8 cellular contexts compared by ENCODE assay signal in the genomic region with DNA sequence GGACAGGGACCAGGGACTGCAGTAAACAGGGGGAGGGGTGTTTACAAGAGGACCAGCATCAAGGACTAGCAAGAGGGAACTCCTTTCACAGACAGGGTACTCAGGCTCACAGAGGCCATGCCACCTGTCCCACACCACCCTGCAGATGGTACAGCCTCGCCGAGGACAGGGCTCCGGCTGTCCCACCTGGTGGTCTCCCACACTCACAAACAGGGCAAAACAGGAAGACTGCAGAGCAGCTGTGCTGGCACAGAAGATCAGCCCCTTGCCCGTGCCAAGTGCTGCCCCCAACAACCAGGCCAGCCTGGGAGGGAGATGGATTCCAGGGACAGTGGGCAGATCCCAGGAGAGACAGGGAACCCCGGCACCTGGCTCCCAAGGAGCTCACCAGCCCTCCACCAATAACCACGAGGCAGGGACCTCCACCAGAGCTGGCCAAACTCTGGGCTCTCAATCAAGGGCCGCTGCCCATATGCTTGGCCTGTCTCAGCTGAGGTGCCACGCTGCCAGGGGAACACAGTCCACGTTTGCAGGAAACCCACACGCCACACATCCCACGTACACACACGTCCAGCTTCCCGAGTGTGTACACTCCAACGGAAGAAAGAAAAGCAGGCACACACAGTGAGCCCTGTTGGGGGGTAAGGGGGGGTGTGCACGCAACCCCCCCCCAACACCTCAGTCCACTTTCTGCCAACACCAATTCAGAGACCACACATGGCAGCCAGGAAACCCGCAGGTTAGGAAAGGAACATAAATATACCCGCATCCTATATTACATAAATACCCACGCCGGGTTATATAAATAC.
DNase-seq lines count a peak whose midpoint lies in the region; ATAC-seq and TF ChIP-seq lines count a peak whose summit lies in the region.

No MANE protein-coding gene starts in this region.

- no peak for ATAC-seq in GM21825 (IDR thresholded peaks at IDR 0.05; ENCODE audit: unreplicated experiment)
- no peak for ATAC-seq in GM21737 (IDR thresholded peaks at IDR 0.05; ENCODE audit: unreplicated experiment)

- no peaks in the 10 kb centered on the region for H3K9me3 ChIP-seq in parathyroid adenoma (ENCODE audit: control insufficient read depth, low read length)

- H3K36me3 Mint-ChIP-seq in T-helper 1 cell treated with Interleukin-12 subunit alpha and Interleukin-12 subunit beta and Interleukin-4 antibody, amounts not matched to agents 30 μg/mL and 1 μg/mL, for 36 hours (ENCODE audit: low read depth), result peaks cover 4% of the 10 kb centered on the region

- H3K27ac ChIP-seq in parathyroid adenoma, result peak overlapping the region; percentile 84

- H3K27me3 Mint-ChIP-seq in T-helper 1 cell treated with Interleukin-12 subunit alpha and Interleukin-12 subunit beta and Interleukin-4 antibody, amounts not matched to agents 30 μg/mL and 1 μg/mL, for 36 hours (ENCODE audit: low read depth), result no peaks in the 10 kb centered on the region

- H2AFZ ChIP-seq in parathyroid adenoma, result no peak overlapping the region

- H3K9me3 Mint-ChIP-seq in T-helper 1 cell treated with Interleukin-12 subunit alpha and Interleukin-12 subunit beta and Interleukin-4 antibody, amounts not matched to agents 30 μg/mL and 1 μg/mL, for 36 hours, result no peaks in the 10 kb centered on the region

- H3K27me3 ChIP-seq in parathyroid adenoma (ENCODE audit: control insufficient read depth, insufficient read depth, low read length), result no peaks in the 10 kb centered on the region

- H3K36me3 ChIP-seq in parathyroid adenoma (ENCODE audit: control insufficient read depth, insufficient read depth, low read length), result no peaks in the 10 kb centered on the region

- peak overlapping the region; percentile 90 for H3K27ac Mint-ChIP-seq in T-helper 1 cell treated with Interleukin-12 subunit alpha and Interleukin-12 subunit beta and Interleukin-4 antibody, amounts not matched to agents 30 μg/mL and 1 μg/mL, for 36 hours

- peak overlapping the region; percentile 73 for H3K9ac ChIP-seq in parathyroid adenoma

- H3K4me1 Mint-ChIP-seq in T-helper 1 cell treated with Interleukin-12 subunit alpha and Interleukin-12 subunit beta and Interleukin-4 antibody, amounts not matched to agents 30 μg/mL and 1 μg/mL, for 36 hours (ENCODE audit: low read depth), result peaks cover 54% of the 10 kb centered on the region

- DNase-seq in activated effector memory CD4-positive, alpha-beta T cell treated with anti-CD3 and anti-CD28 coated beads, Interleukin-2, amount 50 U/mL, for 16 hours, result peak; percentile 69
- no peak for DNase-seq in activated effector memory CD4-positive, alpha-beta T cell treated with Interleukin-2 at 50 U/mL for 16 hours
- DNase-seq in fibroblast of gingiva (ENCODE audit: low read depth), result peak; percentile 20
- no peak for DNase-seq in stimulated activated CD4-positive, alpha-beta T cell treated with anti-CD3 and anti-CD28 coated beads, Interleukin-2, amount 100 ng/mL, for 24 hours

- H3K4me3 ChIP-seq in parathyroid adenoma (ENCODE audit: low read depth, low read length), result peak overlapping the region; percentile 90

- no peaks in the 10 kb centered on the region for H3K4me1 ChIP-seq in parathyroid adenoma

- no peak for TF ChIP-seq CTCF in parathyroid adenoma (IDR thresholded peaks at IDR 0.05)

- H3K4me2 ChIP-seq in parathyroid adenoma (ENCODE audit: low read length), result peak overlapping the region; percentile 82

- H3K4me3 Mint-ChIP-seq in T-helper 1 cell treated with Interleukin-12 subunit alpha and Interleukin-12 subunit beta and Interleukin-4 antibody, amounts not matched to agents 30 μg/mL and 1 μg/mL, for 36 hours, result peak overlapping the region; percentile 88

- peaks cover 7% of the 10 kb centered on the region for H3K79me2 ChIP-seq in parathyroid adenoma

Comparison
In these comparisons a context has a peak if more than half of its experiments do, and no peak if none do; other contexts are left out.
1. DNase-seq: peak in activated effector memory CD4-positive, alpha-beta T cell treated with anti-CD3 and anti-CD28 coated beads, Interleukin-2, amount 50 U/mL, for 16 hours (single experiment) and fibroblast of gingiva (single experiment); none in activated effector memory CD4-positive, alpha-beta T cell treated with Interleukin-2 at 50 U/mL for 16 hours (single experiment) and stimulated activated CD4-positive, alpha-beta T cell treated with anti-CD3 and anti-CD28 coated beads, Interleukin-2, amount 100 ng/mL, for 24 hours (0 of 2).